Comparison of ENCODE assay signal across 27 cellular contexts in the genomic region with DNA sequence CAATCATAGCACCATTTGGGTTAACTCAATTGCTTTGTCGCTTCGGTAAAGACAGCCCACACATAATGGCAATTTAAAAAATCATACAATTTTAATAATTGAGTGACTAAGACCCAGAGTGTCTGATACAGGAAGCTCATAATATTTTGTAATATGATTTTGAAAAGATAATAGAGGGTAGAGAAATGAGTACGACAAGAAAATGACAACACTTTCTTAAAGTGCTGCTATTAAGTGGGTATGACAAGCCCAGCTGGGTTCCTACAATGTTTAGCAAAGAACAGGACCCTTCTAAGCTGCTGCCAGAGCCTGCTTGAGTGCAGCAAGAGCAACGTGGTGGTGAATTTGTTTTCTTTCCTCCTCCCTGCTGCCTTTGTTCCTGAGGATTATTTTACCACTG.
"Had no signal": no experiment of that assay in that cellular context is flagged by ENCODE, and none has a peak within 500 bp of the region (broad histone marks: within the 10 kb centered on the region; RNA-seq: fewer than 3 reads in every experiment).

No MANE protein-coding gene starts in this region.

- DNase-seq: activated CD4-positive, alpha-beta memory T cell treated with anti-CD3 and anti-CD28 coated beads for 36 hours; activated CD4-positive, alpha-beta T cell treated with anti-CD3 and anti-CD28 coated beads, Interleukin-2, amount 10 ng/mL, durations not matched to agents 24 days and 14 days; activated CD4-positive, CD25-positive, alpha-beta regulatory T cell treated with anti-CD3 and anti-CD28 coated beads, Interleukin-2, amount 50 U/mL, for 72 hours; activated CD8-positive, alpha-beta memory T cell treated with anti-CD3 and anti-CD28 coated beads, Interleukin-2, amount 50 U/mL, for 48 hours; activated gamma-delta T cell; activated naive CD4-positive, alpha-beta T cell treated with anti-CD3 and anti-CD28 coated beads, Interleukin-2, amount 10 ng/mL, durations not matched to agents 7 days and 5 days; activated T-cell treated with anti-CD3 and anti-CD28 coated beads, Interleukin-2, amount 50 U/mL, for 24 hours; amniotic stem cell; brain microvascular endothelial cell; dorsolateral prefrontal cortex; effector memory CD4-positive, alpha-beta T cell; erythroblast; heart left ventricle; lower lobe of right lung; mesendoderm; natural killer cell; pancreas; psoas muscle; right cardiac atrium; stimulated activated CD4-positive, alpha-beta T cell treated with anti-CD3 and anti-CD28 coated beads, Interleukin-15, amount 100 ng/mL, for 24 hours; stimulated activated CD4-positive, alpha-beta T cell treated with anti-CD3 and anti-CD28 coated beads, Interleukin-2, amount 100 ng/mL, for 24 hours; stimulated activated naive CD4-positive, alpha-beta T cell; T-helper 2 cell had no signal

- H3K27ac ChIP-seq: brain microvascular endothelial cell, coronary artery, dorsolateral prefrontal cortex, heart left ventricle, lower lobe of right lung, pancreas, psoas muscle, suprapubic skin, tibial nerve had no signal

- ATAC-seq: left lobe of liver, natural killer cell, psoas muscle, right cardiac atrium had no signal

- H3K27me3 ChIP-seq: brain microvascular endothelial cell, dorsolateral prefrontal cortex, heart left ventricle, pancreas, suprapubic skin, tibial nerve had no signal

- H3K4me1 ChIP-seq: heart left ventricle, lower lobe of right lung, pancreas, psoas muscle, suprapubic skin, tibial nerve had no signal

- H3K27me3 Mint-ChIP-seq: activated CD4-positive, alpha-beta memory T cell treated with anti-CD3 and anti-CD28 coated beads for 36 hours; activated CD4-positive, alpha-beta T cell treated with anti-CD3 and anti-CD28 coated beads, Interleukin-2, amount 10 ng/mL, durations not matched to agents 24 days and 14 days; activated naive CD4-positive, alpha-beta T cell treated with anti-CD3 and anti-CD28 coated beads, Interleukin-2, amount 10 ng/mL, durations not matched to agents 7 days and 5 days; activated T-cell treated with anti-CD3 and anti-CD28 coated beads, Interleukin-2, amount 50 U/mL, for 24 hours had no signal

- H3K4me3 Mint-ChIP-seq: activated CD4-positive, alpha-beta memory T cell treated with anti-CD3 and anti-CD28 coated beads for 36 hours; activated CD4-positive, alpha-beta T cell treated with anti-CD3 and anti-CD28 coated beads, Interleukin-2, amount 10 ng/mL, durations not matched to agents 24 days and 14 days; activated naive CD4-positive, alpha-beta T cell treated with anti-CD3 and anti-CD28 coated beads, Interleukin-2, amount 10 ng/mL, durations not matched to agents 7 days and 5 days; activated T-cell treated with anti-CD3 and anti-CD28 coated beads, Interleukin-2, amount 50 U/mL, for 24 hours; natural killer cell had no signal

- H3K9me3 ChIP-seq: heart left ventricle, lower lobe of right lung, pancreas, psoas muscle, suprapubic skin, tibial nerve had no signal

- H3K9me3 Mint-ChIP-seq: activated CD4-positive, alpha-beta memory T cell treated with anti-CD3 and anti-CD28 coated beads for 36 hours; activated naive CD4-positive, alpha-beta T cell treated with anti-CD3 and anti-CD28 coated beads, Interleukin-2, amount 10 ng/mL, durations not matched to agents 7 days and 5 days had no signal

- H3K4me1 Mint-ChIP-seq: activated CD4-positive, alpha-beta T cell treated with anti-CD3 and anti-CD28 coated beads, Interleukin-2, amount 10 ng/mL, durations not matched to agents 24 days and 14 days; activated naive CD4-positive, alpha-beta T cell treated with anti-CD3 and anti-CD28 coated beads, Interleukin-2, amount 10 ng/mL, durations not matched to agents 7 days and 5 days; natural killer cell had no signal

- H3K36me3 Mint-ChIP-seq: activated CD4-positive, alpha-beta memory T cell treated with anti-CD3 and anti-CD28 coated beads for 36 hours; activated naive CD4-positive, alpha-beta T cell treated with anti-CD3 and anti-CD28 coated beads, Interleukin-2, amount 10 ng/mL, durations not matched to agents 7 days and 5 days; natural killer cell had no signal

- H3K36me3 ChIP-seq: brain microvascular endothelial cell, heart left ventricle, lower lobe of right lung, pancreas, suprapubic skin, tibial nerve had no signal

- H3K4me3 ChIP-seq: coronary artery, dorsolateral prefrontal cortex, heart left ventricle, lower lobe of right lung, pancreas, psoas muscle, suprapubic skin, tibial nerve had no signal

- H3K27ac Mint-ChIP-seq: activated CD4-positive, alpha-beta memory T cell treated with anti-CD3 and anti-CD28 coated beads for 36 hours; activated CD4-positive, alpha-beta T cell treated with anti-CD3 and anti-CD28 coated beads, Interleukin-2, amount 10 ng/mL, durations not matched to agents 24 days and 14 days; activated naive CD4-positive, alpha-beta T cell treated with anti-CD3 and anti-CD28 coated beads, Interleukin-2, amount 10 ng/mL, durations not matched to agents 7 days and 5 days; activated T-cell treated with anti-CD3 and anti-CD28 coated beads, Interleukin-2, amount 50 U/mL, for 24 hours; natural killer cell had no signal
